Comparison of ENCODE assay signal across 23 cellular contexts in the genomic region with DNA sequence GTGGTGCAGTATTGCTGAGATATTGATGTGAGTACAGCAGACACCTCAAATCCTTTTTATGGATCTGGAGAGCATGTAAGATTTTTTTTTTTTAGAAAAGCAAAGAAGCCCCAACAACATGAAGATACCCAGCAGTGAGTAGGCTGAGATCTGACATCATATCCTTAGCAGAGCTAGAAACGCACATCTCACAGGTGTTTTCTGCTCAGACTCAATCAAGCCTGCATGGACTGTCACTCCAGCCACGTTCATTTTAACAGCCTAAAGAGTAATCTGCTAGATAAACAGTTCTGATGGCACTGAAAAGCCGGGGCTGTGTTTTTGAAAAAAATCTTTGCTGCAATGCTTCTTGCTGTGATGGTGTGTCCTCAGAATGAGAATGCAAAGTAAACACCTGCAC.
"Had no signal": no experiment of that assay in that cellular context is flagged by ENCODE, and none has a peak within 500 bp of the region (broad histone marks: within the 10 kb centered on the region; RNA-seq: fewer than 3 reads in every experiment).

No MANE protein-coding gene starts in this region.

- H3K27me3 Mint-ChIP-seq: activated naive CD8-positive, alpha-beta T cell treated with anti-CD3 and anti-CD28 coated beads, Interleukin-2, amount 50 U/mL, for 24 hours had no signal

- H3K36me3 Mint-ChIP-seq: natural killer cell had no signal

- DNase-seq: activated CD4-positive, alpha-beta memory T cell treated with anti-CD3 and anti-CD28 coated beads, Interleukin-2, amount 10 ng/mL, durations not matched to agents 7 days and 5 days; activated CD4-positive, alpha-beta T cell treated with anti-CD3 and anti-CD28 coated beads for 48 hours; activated CD4-positive, CD25-positive, alpha-beta regulatory T cell; activated gamma-delta T cell; activated naive CD4-positive, alpha-beta T cell treated with anti-CD3 and anti-CD28 coated beads, Interleukin-2, amount 50 U/mL, for 16 hours; activated naive CD8-positive, alpha-beta T cell treated with anti-CD3 and anti-CD28 coated beads, Interleukin-2, amount 50 U/mL, for 24 hours; activated T-cell treated with anti-CD3 and anti-CD28 coated beads, Interleukin-2, amount 50 U/mL, for 72 hours; cerebellar nuclear complex; hippocampal formation; kidney glomerular epithelial cell; left ventricle myocardium inferior; mammary epithelial cell; midbrain; natural killer cell; sigmoid colon; stimulated activated CD4-positive, alpha-beta T cell treated with anti-CD3 and anti-CD28 coated beads, Interleukin-15, amount 100 ng/mL, for 24 hours; stimulated activated naive CD4-positive, alpha-beta T cell; testis; trophoblast cell; uterus had no signal

- H3K4me1 Mint-ChIP-seq: activated naive CD8-positive, alpha-beta T cell treated with anti-CD3 and anti-CD28 coated beads, Interleukin-2, amount 50 U/mL, for 24 hours; natural killer cell had no signal

- H3K4me3 Mint-ChIP-seq: activated CD4-positive, alpha-beta memory T cell treated with anti-CD3 and anti-CD28 coated beads, Interleukin-2, amount 10 ng/mL, durations not matched to agents 7 days and 5 days; activated naive CD8-positive, alpha-beta T cell treated with anti-CD3 and anti-CD28 coated beads, Interleukin-2, amount 50 U/mL, for 24 hours; activated T-cell treated with anti-CD3 and anti-CD28 coated beads, Interleukin-2, amount 50 U/mL, for 72 hours; natural killer cell had no signal

- H3K27ac Mint-ChIP-seq: activated CD4-positive, alpha-beta memory T cell treated with anti-CD3 and anti-CD28 coated beads, Interleukin-2, amount 10 ng/mL, durations not matched to agents 7 days and 5 days; activated naive CD8-positive, alpha-beta T cell treated with anti-CD3 and anti-CD28 coated beads, Interleukin-2, amount 50 U/mL, for 24 hours; activated T-cell treated with anti-CD3 and anti-CD28 coated beads, Interleukin-2, amount 50 U/mL, for 72 hours; natural killer cell had no signal

- H3K4me3 ChIP-seq: coronary artery, esophagus muscularis mucosa, left ventricle myocardium inferior, sigmoid colon, smooth muscle cell, testis, uterus had no signal

- H3K9me3 Mint-ChIP-seq: activated CD4-positive, alpha-beta memory T cell treated with anti-CD3 and anti-CD28 coated beads, Interleukin-2, amount 10 ng/mL, durations not matched to agents 7 days and 5 days; activated naive CD8-positive, alpha-beta T cell treated with anti-CD3 and anti-CD28 coated beads, Interleukin-2, amount 50 U/mL, for 24 hours; activated T-cell treated with anti-CD3 and anti-CD28 coated beads, Interleukin-2, amount 50 U/mL, for 72 hours had no signal
